1 cellular context compared by ENCODE assay signal in the genomic region with DNA sequence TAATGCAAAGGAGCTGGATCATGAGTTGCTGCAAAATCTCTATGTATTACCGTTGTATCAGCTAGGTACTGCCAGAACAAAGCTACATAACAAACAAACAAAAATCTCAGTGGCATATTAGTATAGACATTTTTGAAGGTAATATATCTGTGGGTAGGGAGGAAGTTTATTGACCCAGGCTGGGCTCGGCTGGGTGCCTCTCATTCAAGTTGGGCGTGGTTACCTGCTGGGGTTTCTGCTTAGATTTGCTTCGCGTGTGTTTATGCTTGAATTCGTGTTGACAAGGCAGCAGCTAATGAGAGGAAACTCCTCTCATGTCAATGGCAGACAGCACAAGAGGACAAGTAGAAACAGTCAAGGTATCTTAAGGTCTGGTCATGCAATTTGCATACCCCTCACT.
TF ChIP-seq lines count a peak whose summit lies in the region.

No MANE protein-coding gene starts in this region.

TF ChIP-seq in WTC11, 78 proteins besides CTCF, POLR2A, EP300 and RAD21 (continued from another document):
- TF ChIP-seq ZNF425 (CRISPR knock-in tag; conservative IDR thresholded peaks at IDR 0.05) (no peak), E2F1 (CRISPR knock-in tag; IDR thresholded peaks at IDR 0.05) (no peak), MLX (CRISPR knock-in tag; IDR thresholded peaks at IDR 0.05) (no peak), ZBTB21 (CRISPR knock-in tag; IDR thresholded peaks at IDR 0.05; ENCODE audit: borderline replicate concordance) (no peak)
- TF ChIP-seq, protein P1, sequence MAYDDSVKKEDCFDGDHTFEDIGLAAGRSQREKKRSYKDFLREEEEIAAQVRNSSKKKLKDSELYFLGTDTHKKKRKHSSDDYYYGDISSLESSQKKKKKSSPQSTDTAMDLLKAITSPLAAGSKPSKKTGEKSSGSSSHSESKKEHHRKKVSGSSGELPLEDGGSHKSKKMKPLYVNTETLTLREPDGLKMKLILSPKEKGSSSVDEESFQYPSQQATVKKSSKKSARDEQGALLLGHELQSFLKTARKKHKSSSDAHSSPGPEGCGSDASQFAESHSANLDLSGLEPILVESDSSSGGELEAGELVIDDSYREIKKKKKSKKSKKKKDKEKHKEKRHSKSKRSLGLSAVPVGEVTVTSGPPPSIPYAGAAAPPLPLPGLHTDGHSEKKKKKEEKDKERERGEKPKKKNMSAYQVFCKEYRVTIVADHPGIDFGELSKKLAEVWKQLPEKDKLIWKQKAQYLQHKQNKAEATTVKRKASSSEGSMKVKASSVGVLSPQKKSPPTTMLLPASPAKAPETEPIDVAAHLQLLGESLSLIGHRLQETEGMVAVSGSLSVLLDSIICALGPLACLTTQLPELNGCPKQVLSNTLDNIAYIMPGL (CRISPR knock-in tag; IDR thresholded peaks at IDR 0.05): no peak
